ENCODE assay signal across 7 cellular contexts in genomic region chr2:14501061-14501460, GRCh38.
"Had no signal": no experiment of that assay in that cellular context is flagged by ENCODE, and none has a peak within 500 bp of the region (broad histone marks: within the 10 kb centered on the region; RNA-seq: fewer than 3 reads in every experiment).

No MANE protein-coding gene starts in this region.

- H3K4me1 Mint-ChIP-seq: GM23338, H9 had no signal

- FAIRE-seq: H1, H54, HTR-8/SVneo had no signal

- H3K4me2 ChIP-seq: GM23338 had no signal

- ATAC-seq: GM23338 had no signal

- H3K4me3 Mint-ChIP-seq: GM23338, H9 had no signal

- H3K4me3 ChIP-seq: GM23338 had no signal

- H2AFZ ChIP-seq: GM23338 had no signal

- H3K27ac Mint-ChIP-seq: GM23338, H9 had no signal

- H3K9me3 Mint-ChIP-seq: GM23338 had no signal

- DNase-seq: H9, HCEC 1CT, IMR-90 had no signal
